30 cellular contexts compared by ENCODE assay signal in the genomic region with DNA sequence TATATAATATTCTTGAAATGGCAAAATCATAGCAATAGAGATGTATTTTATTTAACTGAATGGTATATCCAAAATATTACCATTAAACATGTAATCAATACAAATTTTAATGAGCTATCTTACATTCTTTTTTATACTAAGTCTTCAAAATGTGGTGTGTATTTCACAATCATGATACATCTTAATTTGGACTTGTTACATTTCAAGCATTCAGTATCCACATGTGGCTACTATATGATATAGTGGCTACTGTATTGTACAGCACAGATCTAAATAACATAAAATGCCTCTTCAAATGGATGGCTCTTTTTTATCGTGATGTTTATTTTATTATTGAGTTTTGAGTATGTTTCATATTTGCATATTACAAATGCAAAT. TPM values are rescaled to one million over a fixed set of nuclear protein-coding genes. Genes with fewer than 3 reads are reported as not detected.
DNase-seq lines count a peak whose midpoint lies in the region; ATAC-seq, FAIRE-seq and TF ChIP-seq lines count a peak whose summit lies in the region.
"Had no signal": no experiment of that assay in that cellular context is flagged by ENCODE, and none has a peak within 500 bp of the region (broad histone marks: within the 10 kb centered on the region; RNA-seq: fewer than 3 reads in every experiment).

No MANE protein-coding gene starts in this region.

- peaks cover 7% of the 10 kb centered on the region for H3K4me1 Mint-ChIP-seq in activated CD8-positive, alpha-beta T cell treated with anti-CD3 and anti-CD28 coated beads for 36 hours (ENCODE audit: low read depth)

- POLR2A ChIA-PET in HepG2 (lab: Yijun Ruan, JAX) (no interaction called here), HEK293 (lab: Yijun Ruan, JAX) (no interaction called here), K562 (lab: Yijun Ruan, JAX) (no interaction called here)
- POLR2A ChIA-PET in activated CD8-positive, alpha-beta T cell treated with anti-CD3 and anti-CD28 coated beads for 36 hours (lab: Charles Lee) = no interaction called here

- H4K20me1 ChIP-seq in HepG2 (ENCODE audit: insufficient read depth, low read length) (no peaks in the 10 kb centered on the region), K562 (replicated peaks; ENCODE audit: control insufficient read depth, insufficient read depth, low read length) (no peaks in the 10 kb centered on the region)
- H4K20me1 ChIP-seq: BLaER1 had no signal

- H3K79me2 ChIP-seq in HepG2 (ENCODE audit: insufficient read depth, low read length) (no peaks in the 10 kb centered on the region), K562 (ENCODE audit: control insufficient read depth, insufficient read depth, low read length) (no peaks in the 10 kb centered on the region)

- H3K9me1 ChIP-seq in K562 (ENCODE audit: control insufficient read depth, insufficient read depth, low read length) = no peaks in the 10 kb centered on the region

- intact Hi-C loops in HepG2 (cut with micrococcal nuclease; ENCODE audit: unreplicated experiment) = no loop called here
- intact Hi-C loops in right lobe of liver (cut with DNase I) = no loop called here
- intact Hi-C loops in K562 (cut with micrococcal nuclease) = loop anchor here (10.0 kb wide), 1 partner anchor 108 kb away; no protein-coding TSS in a partner anchor
- intact Hi-C loops in activated CD8-positive, alpha-beta T cell treated with anti-CD3 and anti-CD28 coated beads for 36 hours (cut with micrococcal nuclease) = no loop called here

- H3K27me3 Mint-ChIP-seq in activated CD8-positive, alpha-beta T cell treated with anti-CD3 and anti-CD28 coated beads for 36 hours = no peaks in the 10 kb centered on the region

- TF ChIP-seq RAD21 in HepG2 (CRISPR knock-in tag; IDR thresholded peaks at IDR 0.05) (no peak), K562 (CRISPR knock-in tag; conservative IDR thresholded peaks at IDR 0.05 in 1 of 2, IDR thresholded peaks at IDR 0.05 in 1 of 2) (no peak)

- H3K36me3 Mint-ChIP-seq in activated CD8-positive, alpha-beta T cell treated with anti-CD3 and anti-CD28 coated beads for 36 hours (ENCODE audit: low read depth) = no peaks in the 10 kb centered on the region
- H3K36me3 Mint-ChIP-seq: CD14-positive monocyte; CD4-positive, alpha-beta memory T cell; CD4-positive, CD25-positive, alpha-beta regulatory T cell; CD8-positive, alpha-beta memory T cell had no signal

- H2AFZ ChIP-seq in HepG2 (ENCODE audit: low read length) (no peak overlapping the region), K562 (ENCODE audit: low read depth, low read length) (no peak overlapping the region)

- H3K27ac ChIP-seq in HepG2 (ENCODE audit: extremely low read length, insufficient read depth, low read length) = no peak overlapping the region
- H3K27ac ChIP-seq in right lobe of liver = no peak overlapping the region
- no peak overlapping the region for H3K27ac ChIP-seq in HEK293 (ENCODE audit: extremely low read depth, low read depth, low read length)
- H3K27ac ChIP-seq in K562 (ENCODE audit: extremely low read depth, low read depth, low read length) = no peak overlapping the region
- H3K27ac ChIP-seq: 22Rv1, BLaER1 had no signal

- no peak for TF ChIP-seq POLR2A in HepG2 (IDR thresholded peaks at IDR 0.05; ENCODE audit: insufficient read depth in 1 of 2, low read depth in 2 of 2, low read length in 2 of 2)
- TF ChIP-seq POLR2A in right lobe of liver (IDR thresholded peaks at IDR 0.05) = no peak
- no peak for TF ChIP-seq POLR2A in K562 (conservative IDR thresholded peaks at IDR 0.05)

- CTCF ChIA-PET in HepG2 (lab: Yijun Ruan, JAX; ENCODE audit: low intra/inter-chr PET ratio, low total read pairs) = no interaction called here
- CTCF ChIA-PET in HEK293 (lab: Yijun Ruan, JAX) = interaction anchor here (0.7 to 12.7 kb wide), 7 partner anchors 12 to 171 kb away, joined by 3 to 217 read pairs (median 4); no protein-coding TSS in a partner anchor
- CTCF ChIA-PET in K562 (lab: Yijun Ruan, JAX; ENCODE audit: low intra/inter-chr PET ratio) = no interaction called here
- CTCF ChIA-PET in activated CD8-positive, alpha-beta T cell treated with anti-CD3 and anti-CD28 coated beads for 36 hours (lab: Charles Lee) = interaction anchor here (1.8 to 2.2 kb wide), 2 partner anchors 10 to 13 kb away, joined by 4 to 10 read pairs; no protein-coding TSS in a partner anchor

- TF ChIP-seq EP300 in HepG2 (IDR thresholded peaks at IDR 0.05; ENCODE audit: low read depth in 2 of 2, low read length in 2 of 2) (no peak), HepG2 (CRISPR knock-in tag; IDR thresholded peaks at IDR 0.05; ENCODE audit: borderline replicate concordance) (no peak), K562 (IDR thresholded peaks at IDR 0.05; ENCODE audit: low read length) (no peak)

- no peak overlapping the region for H3K4me3 Mint-ChIP-seq in activated CD8-positive, alpha-beta T cell treated with anti-CD3 and anti-CD28 coated beads for 36 hours
- H3K4me3 Mint-ChIP-seq: CD14-positive monocyte; CD4-positive, alpha-beta memory T cell; CD4-positive, CD25-positive, alpha-beta regulatory T cell; CD8-positive, alpha-beta memory T cell had no signal

- in situ Hi-C loops in HepG2 (cut with HindIII; ENCODE audit: extremely low pct_ligation_motif_present, low pct_unique_long_range_greater_than_20kb) (no loop called here), K562 (cut with MboI) (no loop called here)

- H3K4me2 ChIP-seq in HepG2 (ENCODE audit: low read depth, low read length) (no peak overlapping the region), K562 (ENCODE audit: insufficient read depth, low read length) (no peak overlapping the region)
- H3K4me2 ChIP-seq: BLaER1 had no signal

- DNase-seq in HepG2 (ENCODE audit: low spot score) (no peak), right lobe of liver (no peak), K562 (ENCODE audit: extremely low read depth in 1 of 4, low spot score in 3 of 4) (no peak), GOT3 (lab: John Stamatoyannopoulos, UW) (no peak)
- no peak for DNase-seq in activated CD8-positive, alpha-beta T cell treated with anti-CD3 and anti-CD28 coated beads for 36 hours
- DNase-seq: ACHN; BE2C; C1 segment of cervical spinal cord; CD4-positive, alpha-beta memory T cell; CD4-positive, CD25-positive, alpha-beta regulatory T cell; CD8-positive, alpha-beta memory T cell; COR-L47; DMS 273 treated with DMSO at 0.1 percent for 48 hours; DMS153; DMS53; DMS79; DND-41; EL; GF-D8 had no signal

- FAIRE-seq in HepG2 (lab: Jason Lieb, UNC) = no peak
- no peak for FAIRE-seq in K562 (lab: Jason Lieb, UNC)
- FAIRE-seq: GM12891, GM19239 had no signal

- 0 out of 5 replicates have a peak, but pooled peaks cover 0 to 5% of the 10 kb centered on the region in 2 experiments for H3K27me3 ChIP-seq in HepG2 (ENCODE audit: control insufficient read depth in 1 of 2, insufficient read depth in 2 of 2, low read length in 2 of 2)
- H3K27me3 ChIP-seq in right lobe of liver = no peaks in the 10 kb centered on the region
- H3K27me3 ChIP-seq in K562 (ENCODE audit: control insufficient read depth in 2 of 2, insufficient read depth in 2 of 2, low read length in 2 of 2) = peaks cover 6 to 14% of the 10 kb centered on the region in 2 experiments; a peak in 2 of 5 replicates
- H3K27me3 ChIP-seq: BE2C, BLaER1 had no signal

- WGBS in HepG2 (ENCODE audit: low lambda C conversion rate) = 59% methylated on average over 1 of the region's 1 CpG
- WGBS in right lobe of liver (ENCODE audit: insufficient coverage, low coverage, low lambda C conversion rate, missing lambda C conversion rate) = 87% methylated on average over 1 of the region's 1 CpG
- 4% methylated on average over 1 of the region's 1 CpG for WGBS in K562 (ENCODE audit: insufficient coverage, low coverage, missing lambda C conversion rate)

- no peak overlapping the region for H3K4me3 ChIP-seq in HepG2 (replicated peaks in 1 of 3; ENCODE audit: insufficient read depth in 1 of 3, low read depth in 2 of 3, low read length in 3 of 3)
- no peak overlapping the region for H3K4me3 ChIP-seq in right lobe of liver
- H3K4me3 ChIP-seq in HEK293 (ENCODE audit: low read depth, low read length) = no peak overlapping the region
- no peak overlapping the region for H3K4me3 ChIP-seq in K562
- H3K4me3 ChIP-seq: BLaER1 had no signal

- no peaks in the 10 kb centered on the region for H3K9me3 Mint-ChIP-seq in activated CD8-positive, alpha-beta T cell treated with anti-CD3 and anti-CD28 coated beads for 36 hours
- H3K9me3 Mint-ChIP-seq: CD14-positive monocyte; CD4-positive, alpha-beta memory T cell; CD8-positive, alpha-beta memory T cell had no signal

- H3K9me3 ChIP-seq in HepG2 (ENCODE audit: low read length) (no peaks in the 10 kb centered on the region), right lobe of liver (no peaks in the 10 kb centered on the region), HEK293 (ENCODE audit: control insufficient read depth, insufficient read depth, low read depth, low read length) (no peaks in the 10 kb centered on the region; the same call in 1 of the 2 replicates), K562 (replicated peaks; ENCODE audit: control insufficient read depth, insufficient read depth, low read depth, low read length) (no peaks in the 10 kb centered on the region)
- H3K9me3 ChIP-seq: BE2C, BLaER1 had no signal

- ATAC-seq in HepG2 = no peak
- ATAC-seq in right lobe of liver = no peak
- ATAC-seq in K562 = no peak
- no peak for ATAC-seq in activated CD8-positive, alpha-beta T cell treated with anti-CD3 and anti-CD28 coated beads for 36 hours

- H3K4me1 ChIP-seq in HepG2 (ENCODE audit: insufficient read depth, low read length) (no peaks in the 10 kb centered on the region), right lobe of liver (no peaks in the 10 kb centered on the region), HEK293 (ENCODE audit: control insufficient read depth, insufficient read depth, low read length) (peaks cover 12% of the 10 kb centered on the region), K562 (replicated peaks in 1 of 2; ENCODE audit: control insufficient read depth in 2 of 2, insufficient read depth in 2 of 2, low read length in 2 of 2) (no peaks in the 10 kb centered on the region; a peak in 1 of 5 replicates)
- H3K4me1 ChIP-seq: BE2C had no signal

- H3K9ac ChIP-seq in HepG2 (ENCODE audit: insufficient read depth, low read depth, low read length) = no peak overlapping the region
- no peak overlapping the region for H3K9ac ChIP-seq in K562 (ENCODE audit: insufficient read depth in 1 of 2, low read depth in 2 of 2, low read length in 2 of 2)
- H3K9ac ChIP-seq: BLaER1 had no signal

- BruUV-seq in HepG2 (replicated peaks; lab: Mats Ljungman, UMichigan) (no TSS peak), K562 (replicated peaks; lab: Mats Ljungman, UMichigan) (no TSS peak)

- H3K36me3 ChIP-seq in HepG2 (replicated peaks in 1 of 2; ENCODE audit: control insufficient read depth in 1 of 2, insufficient read depth in 2 of 2, low read length in 2 of 2) (no peaks in the 10 kb centered on the region), right lobe of liver (no peaks in the 10 kb centered on the region), HEK293 (ENCODE audit: control insufficient read depth in 2 of 2, insufficient read depth in 1 of 2, low read length in 2 of 2) (0 out of 3 replicates have a peak, but pooled peaks cover 0 to 3% of the 10 kb centered on the region in 2 experiments), K562 (ENCODE audit: control insufficient read depth, insufficient read depth, low read length) (no peaks in the 10 kb centered on the region)
- H3K36me3 ChIP-seq: BE2C, BLaER1 had no signal

- H3K27ac Mint-ChIP-seq in activated CD8-positive, alpha-beta T cell treated with anti-CD3 and anti-CD28 coated beads for 36 hours = no peak overlapping the region
- H3K27ac Mint-ChIP-seq: CD14-positive monocyte; CD4-positive, CD25-positive, alpha-beta regulatory T cell had no signal

- TF ChIP-seq CTCF in HepG2 (CRISPR knock-in tag; IDR thresholded peaks at IDR 0.05) = no peak
- TF ChIP-seq CTCF in right lobe of liver (IDR thresholded peaks at IDR 0.05) = no peak
- TF ChIP-seq CTCF in HEK293 (tag by site-specific recombination; IDR thresholded peaks at IDR 0.05) = no peak
- no peak for TF ChIP-seq CTCF in K562 (IDR thresholded peaks at IDR 0.05 in 2 of 3, conservative IDR thresholded peaks at IDR 0.05 in 1 of 3; ENCODE audit: insufficient read depth in 2 of 3, low read depth in 1 of 3, low read length in 3 of 3)
- no peak for TF ChIP-seq CTCF in activated CD8-positive, alpha-beta T cell treated with anti-CD3 and anti-CD28 coated beads for 36 hours (IDR thresholded peaks at IDR 0.05)

RNA-seq across cellular contexts. Expression of a gene that starts 8.0 kb away (rescaled TPM):
- not detected in 2 replicates for total RNA-seq in HepG2 (2016; rRNA removed; fragmentation: Illumina TruSeq; extraction: Trizol)
- total RNA-seq in HepG2 (2016; cell fraction: cytosol; rRNA removed; fragmentation: Illumina TruSeq; extraction: Trizol; ENCODE audit: low read depth) = not detected in 2 replicates
- total RNA-seq in HepG2 (2016; cell fraction: insoluble cytoplasmic fraction; rRNA removed; fragmentation: Illumina TruSeq; extraction: Trizol) = not detected in 2 replicates
- total RNA-seq in HepG2 (2016; cell fraction: membrane; rRNA removed; fragmentation: Illumina TruSeq; extraction: Trizol) = not detected in 2 replicates
- total RNA-seq in HepG2 (2016; cell fraction: nucleus; rRNA removed; fragmentation: Illumina TruSeq; extraction: Trizol) = not detected in 2 replicates
- not detected in 2 replicates for polyA plus RNA-seq in HepG2 (2011; rRNA removed)
- polyA plus RNA-seq in HepG2 (2011; cell fraction: cytosol; rRNA removed) = not detected in 2 replicates
- polyA plus RNA-seq in HepG2 (2011; cell fraction: nucleus; rRNA removed) = not detected in 2 replicates
- not detected in 2 replicates for polyA plus RNA-seq in HepG2 (2012)
- polyA plus RNA-seq in HepG2 (2016; cell fraction: cytosol; fragmentation: Illumina TruSeq; extraction: Trizol; ENCODE audit: low read depth) = not detected in 2 replicates
- polyA plus RNA-seq in HepG2 (2016; cell fraction: insoluble cytoplasmic fraction; fragmentation: Illumina TruSeq; extraction: Trizol; ENCODE audit: low read depth) = not detected in 2 replicates
- polyA plus RNA-seq in HepG2 (2016; cell fraction: membrane; fragmentation: Illumina TruSeq; extraction: Trizol; ENCODE audit: low read depth) = not detected in 2 replicates
- polyA plus RNA-seq in HepG2 (2016; cell fraction: nucleus; fragmentation: Illumina TruSeq; extraction: Trizol; ENCODE audit: insufficient read depth, low read depth) = not detected in 2 replicates
- polyA minus RNA-seq in HepG2 (2011; rRNA and poly(A)+ RNA removed; ENCODE audit: low replicate concordance) = not detected in 2 replicates
- polyA minus RNA-seq in HepG2 (2011; cell fraction: cytosol; rRNA and poly(A)+ RNA removed) = not detected in 2 replicates
- polyA minus RNA-seq in HepG2 (2011; cell fraction: nucleus; rRNA and poly(A)+ RNA removed) = not detected in 2 replicates
- not detected for total RNA-seq in right lobe of liver
- total RNA-seq in K562 (2011; cell fraction: chromatin; rRNA removed; ENCODE audit: low replicate concordance) = not detected in 2 replicates
- not detected in 2 replicates for total RNA-seq in K562 (2011; cell fraction: nucleolus; rRNA removed)
- total RNA-seq in K562 (2011; cell fraction: nucleoplasm; rRNA removed) = not detected in 2 replicates
- total RNA-seq in K562 (2014; rRNA removed) = not detected in 2 replicates
- total RNA-seq in K562 (2014; rRNA removed; fragmentation: Illumina TruSeq; extraction: Trizol) = not detected in 2 replicates
- total RNA-seq in K562 (2015; rRNA removed; fragmentation: Illumina TruSeq; extraction: Trizol) = not detected in 2 replicates
- total RNA-seq in K562 (2021) = not detected in 2 replicates
- not detected in 2 replicates for polyA plus RNA-seq in K562 (2011; rRNA removed)
- 0.07 TPM in 1 of 2 replicates, not detected in the other for polyA plus RNA-seq in K562 (2011; cell fraction: cytosol; rRNA removed)
- not detected in 2 replicates for polyA plus RNA-seq in K562 (2011; cell fraction: nucleus; rRNA removed)
- polyA plus RNA-seq in K562 (2012) = 0.25 TPM in 1 of 2 replicates, not detected in the other
- polyA plus RNA-seq in K562 (2014; fragmentation: Illumina TruSeq; extraction: Trizol) = not detected in 2 replicates
- under 1 TPM; 0.10 to 0.14 TPM for polyA plus RNA-seq in K562 (2014; fragmentation: Nextera tagmentation; extraction: Ambion mirVana)
- polyA plus RNA-seq in K562 (2014; rRNA removed) = 0.36 TPM in 1 of 2 replicates, not detected in the other
- polyA minus RNA-seq in K562 (2011; rRNA and poly(A)+ RNA removed) = not detected in 2 replicates
- not detected in 2 replicates for polyA minus RNA-seq in K562 (2011; cell fraction: cytosol; rRNA and poly(A)+ RNA removed)
- not detected in 2 replicates for polyA minus RNA-seq in K562 (2011; cell fraction: nucleus; rRNA and poly(A)+ RNA removed)
- total RNA-seq in activated CD8-positive, alpha-beta T cell treated with anti-CD3 and anti-CD28 coated beads for 36 hours = not detected
- total RNA-seq: A172; A673; CD4-positive, alpha-beta memory T cell; CD4-positive, CD25-positive, alpha-beta regulatory T cell; CD8-positive, alpha-beta memory T cell; Daoy had no signal
- polyA plus RNA-seq: AG04450; CD4-positive, alpha-beta memory T cell; CD4-positive, CD25-positive, alpha-beta regulatory T cell; CD8-positive, alpha-beta memory T cell had no signal

RNA-seq across cellular contexts. Expression of a gene that starts 42.7 kb away (rescaled TPM):
- total RNA-seq in HepG2 (2016; rRNA removed; fragmentation: Illumina TruSeq; extraction: Trizol) (0.15 and 0.51 TPM in 2 replicates), right lobe of liver (under 1 TPM in 4 of 6 experiments, not detected in 2; 0.20 to 0.28 (median 0.25) TPM), K562 (2014; rRNA removed) (0.18 and 0.20 TPM in 2 replicates), K562 (2014; rRNA removed; fragmentation: Illumina TruSeq; extraction: Trizol) (not detected in 2 replicates), K562 (2015; rRNA removed; fragmentation: Illumina TruSeq; extraction: Trizol) (0.22 TPM in 1 of 2 replicates, not detected in the other), K562 (2021) (0.31 and 0.33 TPM in 2 replicates)
- total RNA-seq in HepG2 (2016; cell fraction: cytosol; rRNA removed; fragmentation: Illumina TruSeq; extraction: Trizol; ENCODE audit: low read depth) = 0.20 TPM in 1 of 2 replicates, not detected in the other
- 0.24 and 0.35 TPM in 2 replicates for total RNA-seq in HepG2 (2016; cell fraction: insoluble cytoplasmic fraction; rRNA removed; fragmentation: Illumina TruSeq; extraction: Trizol)
- 0.25 and 0.38 TPM in 2 replicates for total RNA-seq in HepG2 (2016; cell fraction: membrane; rRNA removed; fragmentation: Illumina TruSeq; extraction: Trizol)
- total RNA-seq in HepG2 (2016; cell fraction: nucleus; rRNA removed; fragmentation: Illumina TruSeq; extraction: Trizol) = 0.28 and 1.0 TPM in 2 replicates
- polyA plus RNA-seq in HepG2 (2011; rRNA removed) (1.5 and 2.6 TPM in 2 replicates), K562 (2011; rRNA removed) (0.28 and 0.64 TPM in 2 replicates), K562 (2014; fragmentation: Illumina TruSeq; extraction: Trizol) (0.26 and 0.27 TPM in 2 replicates), K562 (2014; fragmentation: Nextera tagmentation; extraction: Ambion mirVana) (under 1 TPM; 0.04 to 0.06 TPM), K562 (2014; rRNA removed) (0.17 and 0.19 TPM in 2 replicates)
- 1.6 and 2.4 TPM in 2 replicates for polyA plus RNA-seq in HepG2 (2011; cell fraction: cytosol; rRNA removed)
- polyA plus RNA-seq in HepG2 (2011; cell fraction: nucleus; rRNA removed) = 2.4 and 2.8 TPM in 2 replicates
- polyA plus RNA-seq in HepG2 (2012) = 1.6 and 1.9 TPM in 2 replicates
- 0.33 and 0.83 TPM in 2 replicates for polyA plus RNA-seq in HepG2 (2016; cell fraction: cytosol; fragmentation: Illumina TruSeq; extraction: Trizol; ENCODE audit: low read depth)
- 0.90 and 1.0 TPM in 2 replicates for polyA plus RNA-seq in HepG2 (2016; cell fraction: insoluble cytoplasmic fraction; fragmentation: Illumina TruSeq; extraction: Trizol; ENCODE audit: low read depth)
- 0.80 and 1.0 TPM in 2 replicates for polyA plus RNA-seq in HepG2 (2016; cell fraction: membrane; fragmentation: Illumina TruSeq; extraction: Trizol; ENCODE audit: low read depth)
- 1.1 and 1.2 TPM in 2 replicates for polyA plus RNA-seq in HepG2 (2016; cell fraction: nucleus; fragmentation: Illumina TruSeq; extraction: Trizol; ENCODE audit: insufficient read depth, low read depth)
- polyA minus RNA-seq in HepG2 (2011; rRNA and poly(A)+ RNA removed; ENCODE audit: low replicate concordance) = 2.5 and 11.3 TPM in 2 replicates
- polyA minus RNA-seq in HepG2 (2011; cell fraction: cytosol; rRNA and poly(A)+ RNA removed) = 0.69 and 0.70 TPM in 2 replicates
- polyA minus RNA-seq in HepG2 (2011; cell fraction: nucleus; rRNA and poly(A)+ RNA removed) = 0.77 and 0.99 TPM in 2 replicates
- total RNA-seq in K562 (2011; cell fraction: chromatin; rRNA removed; ENCODE audit: low replicate concordance) = 0.81 TPM in 1 of 2 replicates, not detected in the other
- total RNA-seq in K562 (2011; cell fraction: nucleolus; rRNA removed) = 0.26 and 0.67 TPM in 2 replicates
- total RNA-seq in K562 (2011; cell fraction: nucleoplasm; rRNA removed) = 0.44 TPM in 1 of 2 replicates, not detected in the other
- 0.74 and 2.1 TPM in 2 replicates for polyA plus RNA-seq in K562 (2011; cell fraction: cytosol; rRNA removed)
- polyA plus RNA-seq in K562 (2011; cell fraction: nucleus; rRNA removed) = 1.2 and 1.6 TPM in 2 replicates
- 0.51 and 0.73 TPM in 2 replicates for polyA plus RNA-seq in K562 (2012)
- 0.11 and 0.12 TPM in 2 replicates for polyA minus RNA-seq in K562 (2011; rRNA and poly(A)+ RNA removed)
- polyA minus RNA-seq in K562 (2011; cell fraction: cytosol; rRNA and poly(A)+ RNA removed) = not detected in 2 replicates
- polyA minus RNA-seq in K562 (2011; cell fraction: nucleus; rRNA and poly(A)+ RNA removed) = 0.56 and 0.67 TPM in 2 replicates
- 1 to 10 TPM; 4.4 to 4.9 TPM for total RNA-seq in activated CD8-positive, alpha-beta T cell treated with anti-CD3 and anti-CD28 coated beads for 36 hours
- total RNA-seq: A172, G401 had no signal

Comparison
In these comparisons a context has a peak if more than half of its experiments do, and no peak if none do; other contexts are left out.
1. CTCF ChIA-PET loops: an anchor here in HEK293 (0.7 to 12.7 kb wide) and activated CD8-positive, alpha-beta T cell treated with anti-CD3 and anti-CD28 coated beads for 36 hours (1.8 to 2.2 kb wide); none called in HepG2 and K562.